In the genomic region with DNA sequence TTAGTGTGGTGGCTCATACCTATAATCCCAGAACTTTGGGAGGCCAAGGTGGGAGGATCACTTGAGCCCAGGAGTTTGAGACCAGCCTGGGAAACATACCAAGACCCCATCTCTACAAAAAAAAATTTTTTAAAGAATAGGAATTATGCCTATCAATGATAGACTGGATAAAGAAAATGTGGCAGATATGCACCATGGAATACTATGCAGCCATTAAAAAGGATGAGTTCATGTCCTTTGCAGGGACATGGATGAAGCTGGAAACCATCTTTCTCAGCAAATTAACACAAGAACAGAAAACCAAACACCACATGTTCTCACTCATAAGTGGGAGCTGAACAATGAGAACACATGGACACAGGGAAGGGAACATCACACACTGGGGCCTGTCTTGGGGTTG, we compare ENCODE assay signal across 1 cellular context. TPM values are rescaled to one million over a fixed set of nuclear protein-coding genes. Genes with fewer than 3 reads are reported as not detected.
"Had no signal": no experiment of that assay in that cellular context is flagged by ENCODE, and none has a peak within 500 bp of the region (broad histone marks: within the 10 kb centered on the region; RNA-seq: fewer than 3 reads in every experiment).

No MANE protein-coding gene starts in this region.

RNA-seq across cellular contexts. Expression of gene NOX5, which starts 54.8 kb away (rescaled TPM):
- total RNA-seq: temporal lobe had no signal
